ENCODE assay signal across 1 cellular context in genomic region chr6:135505222-135505621, GRCh38.
TF ChIP-seq lines count a peak whose summit lies in the region.

No MANE protein-coding gene starts in this region.

TF ChIP-seq in H1, 55 proteins besides CTCF, POLR2A, EP300 and RAD21:
- TF ChIP-seq RXRA (IDR thresholded peaks at IDR 0.05; ENCODE audit: insufficient read depth, low read depth, low read length) (no peak), JUND (IDR thresholded peaks at IDR 0.05; ENCODE audit: low read length) (no peak), CHD1 (IDR thresholded peaks at IDR 0.05; ENCODE audit: low read depth, low read length) (no peak), TBP (IDR thresholded peaks at IDR 0.05; ENCODE audit: low read depth, low read length) (no peak), BRCA1 (IDR thresholded peaks at IDR 0.05; ENCODE audit: low read depth, low read length) (no peak), ATF3 (IDR thresholded peaks at IDR 0.05; ENCODE audit: insufficient read depth, low read depth, low read length) (no peak), HDAC2 (IDR thresholded peaks at IDR 0.05; ENCODE audit: borderline replicate concordance in 1 of 2, low read depth in 2 of 2, low read length in 2 of 2) (no peak), TEAD4 (IDR thresholded peaks at IDR 0.05; ENCODE audit: low read depth, low read length) (no peak), SUZ12 (IDR thresholded peaks at IDR 0.05; ENCODE audit: low read length) (no peak), TCF12 (IDR thresholded peaks at IDR 0.05; ENCODE audit: low read depth, low read length) (no peak)
- TF ChIP-seq, protein P1, sequence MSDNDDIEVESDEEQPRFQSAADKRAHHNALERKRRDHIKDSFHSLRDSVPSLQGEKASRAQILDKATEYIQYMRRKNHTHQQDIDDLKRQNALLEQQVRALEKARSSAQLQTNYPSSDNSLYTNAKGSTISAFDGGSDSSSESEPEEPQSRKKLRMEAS (IDR thresholded peaks at IDR 0.05): no peak
